Comparison of ENCODE assay signal across 8 cellular contexts in genomic region chr15:61871926-61872522, GRCh38.
A peak's percentile ranks its signal among the peaks of the same experiment; 100 is the strongest.
DNase-seq lines count a peak whose midpoint lies in the region; ATAC-seq, FAIRE-seq and TF ChIP-seq lines count a peak whose summit lies in the region.

No MANE protein-coding gene starts in this region.

- DNase-seq in AG10803 (ENCODE audit: low read depth) (peak; percentile 36), HCEC 1CT (peak; percentile 46), RWPE2 (ENCODE audit: low spot score) (no peak), foreskin keratinocyte (peak in 1 of 2 donors; percentile 12), urothelium cell line (ENCODE audit: low spot score) (peak; percentile 15), activated T-cell treated with anti-CD3 and anti-CD28 coated beads for 4 hours (no peak)
- DNase-seq in activated naive CD4-positive, alpha-beta T cell treated with Interleukin-2 at 50 U/mL for 16 hours: no peak
- no peak for DNase-seq in activated CD4-positive, alpha-beta T cell treated with anti-CD3 and anti-CD28 coated beads, Interleukin-2, amount 50 U/mL, for 48 hours

- no peak for FAIRE-seq in urothelium cell line (lab: Jason Lieb, UNC)

- H3K4me1 ChIP-seq in RWPE2 (ENCODE audit: insufficient read depth, poor library complexity, severe bottlenecking) (no peaks in the 10 kb centered on the region), foreskin keratinocyte (peaks cover 3% of the 10 kb centered on the region)

- H3K27me3 ChIP-seq in RWPE2 (ENCODE audit: insufficient read depth, poor library complexity, severe bottlenecking) (no peaks in the 10 kb centered on the region), foreskin keratinocyte (no peaks in the 10 kb centered on the region)

- peaks cover 49% of the 10 kb centered on the region for H3K36me3 ChIP-seq in RWPE2 (ENCODE audit: low read depth)

- ATAC-seq in RWPE2 (ENCODE audit: low read depth): peak; percentile 51; the same call in 2 of the 3 replicates
- ATAC-seq in foreskin keratinocyte: peak; percentile 29

- H3K27ac ChIP-seq in RWPE2 (ENCODE audit: poor library complexity, severe bottlenecking) (no peak overlapping the region), foreskin keratinocyte (no peak overlapping the region)

- TF ChIP-seq CTCF in AG10803 (conservative IDR thresholded peaks at IDR 0.05; ENCODE audit: low read length) (peak; percentile 59), RWPE2 (IDR thresholded peaks at IDR 0.05; ENCODE audit: poor library complexity, severe bottlenecking) (peak; percentile 99), foreskin keratinocyte (conservative IDR thresholded peaks at IDR 0.05) (peak; percentile 75)

- H3K9me3 ChIP-seq in RWPE2 (ENCODE audit: severe bottlenecking): no peaks in the 10 kb centered on the region

- H3K4me3 ChIP-seq in AG10803 (ENCODE audit: low read length) (no peak overlapping the region), RWPE2 (ENCODE audit: severe bottlenecking) (no peak overlapping the region)

Comparison
In these comparisons a context has a peak if more than half of its experiments do, and no peak if none do; other contexts are left out.
1. DNase-seq: peak in AG10803 (single experiment), HCEC 1CT (single experiment) and urothelium cell line (single experiment); none in RWPE2 (single experiment), activated naive CD4-positive, alpha-beta T cell treated with Interleukin-2 at 50 U/mL for 16 hours (single experiment), activated CD4-positive, alpha-beta T cell treated with anti-CD3 and anti-CD28 coated beads, Interleukin-2, amount 50 U/mL, for 48 hours (0 of 2) and activated T-cell treated with anti-CD3 and anti-CD28 coated beads for 4 hours (single experiment).
2. Peak in every context shown above with its lines, with median percentiles within 50 percentile points of each other: CTCF ChIP-seq.